Comparison of ENCODE assay signal across 10 cellular contexts in genomic region chr17:28372945-28373274, GRCh38. TPM values are rescaled to one million over a fixed set of nuclear protein-coding genes. Genes with fewer than 3 reads are reported as not detected.
DNase-seq lines count a peak whose midpoint lies in the region; ATAC-seq and TF ChIP-seq lines count a peak whose summit lies in the region.
"Had no signal": no experiment of that assay in that cellular context is flagged by ENCODE, and none has a peak within 500 bp of the region (broad histone marks: within the 10 kb centered on the region; RNA-seq: fewer than 3 reads in every experiment).

No MANE protein-coding gene starts in this region.

- H3K4me1 ChIP-seq in tibial artery = peaks cover 6 to 30% (median 23%) of the 10 kb centered on the region in 4 donors
- peaks cover 0 to 6% (median 0%) of the 10 kb centered on the region in 4 donors for H3K4me1 ChIP-seq in right lobe of liver

- no peak overlapping the region for H3K27ac Mint-ChIP-seq in activated B cell treated with CpG ODN at 0.5 μM for 24 hours

- no peaks in the 10 kb centered on the region for H3K27me3 ChIP-seq in tibial artery
- no peaks in the 10 kb centered on the region for H3K27me3 ChIP-seq in right lobe of liver

- no peak for TF ChIP-seq CTCF in activated B cell treated with CpG ODN at 0.5 μM for 24 hours (IDR thresholded peaks at IDR 0.05)
- no peak for TF ChIP-seq CTCF in tibial artery (IDR thresholded peaks at IDR 0.05)
- TF ChIP-seq CTCF in right lobe of liver (IDR thresholded peaks at IDR 0.05) = no peak

- H3K4me3 ChIP-seq in iPS-18c (ENCODE audit: insufficient read depth, low read depth, low read length) (peak overlapping the region; percentile 70; the same call in 1 of the 2 replicates), tibial artery (peak overlapping the region; percentile 55 to 65), right lobe of liver (no peak overlapping the region)

- DNase-seq in cardiac septum (ENCODE audit: low spot score) (peak; percentile 60), left cardiac atrium (no peak), activated B cell treated with CpG ODN at 0.5 μM for 24 hours (no peak), tibial artery (no peak), NCI-H1436 treated with DMSO at 0.1 percent for 48 hours (lab: John Stamatoyannopoulos, UW) (no peak), hypothalamus (lab: John Stamatoyannopoulos, UW) (no peak), right lobe of liver (no peak)
- DNase-seq: occipital lobe had no signal

- no peak for ATAC-seq in left cardiac atrium
- ATAC-seq in activated B cell treated with CpG ODN at 0.5 μM for 24 hours (ENCODE audit: low read depth) = no peak
- ATAC-seq in right lobe of liver = no peak

- 87% methylated on average over 3 of the region's 6 CpGs for WGBS in right lobe of liver (ENCODE audit: insufficient coverage, low coverage, low lambda C conversion rate, missing lambda C conversion rate)

- H3K9me3 ChIP-seq in iPS-18c (ENCODE audit: control insufficient read depth, insufficient read depth, low read length) = peaks cover 2% of the 10 kb centered on the region
- no peaks in the 10 kb centered on the region for H3K9me3 ChIP-seq in tibial artery
- no peaks in the 10 kb centered on the region for H3K9me3 ChIP-seq in right lobe of liver

- no peak for TF ChIP-seq POLR2A in right lobe of liver (IDR thresholded peaks at IDR 0.05)

- H3K9me3 Mint-ChIP-seq in activated B cell treated with CpG ODN at 0.5 μM for 24 hours = no peaks in the 10 kb centered on the region

- H3K27ac ChIP-seq in tibial artery = no peak overlapping the region
- H3K27ac ChIP-seq in right lobe of liver = no peak overlapping the region
- H3K27ac ChIP-seq: HL-60 had no signal

- POLR2A ChIA-PET in activated B cell treated with CpG ODN at 0.5 μM for 24 hours (lab: Charles Lee) = interaction anchor here (1.4 kb wide), 1 partner anchor 15 kb away, joined by 3 read pairs; the partner anchor contains the start of gene POLDIP2

- H3K36me3 ChIP-seq in tibial artery = peaks cover 0 to 5% (median 0%) of the 10 kb centered on the region in 3 donors
- H3K36me3 ChIP-seq in right lobe of liver = peaks cover 0 to 13% (median 4%) of the 10 kb centered on the region in 4 donors

- no peaks in the 10 kb centered on the region for H3K27me3 Mint-ChIP-seq in activated B cell treated with CpG ODN at 0.5 μM for 24 hours

- CTCF ChIA-PET in activated B cell treated with CpG ODN at 0.5 μM for 24 hours (lab: Charles Lee) = interaction anchor here (2.1 kb wide), 1 partner anchor 44 kb away, joined by 6 read pairs; no protein-coding TSS in a partner anchor

- H3K4me3 Mint-ChIP-seq in activated B cell treated with CpG ODN at 0.5 μM for 24 hours = peak overlapping the region; percentile 73

- peaks cover 23% of the 10 kb centered on the region for H3K4me1 Mint-ChIP-seq in activated B cell treated with CpG ODN at 0.5 μM for 24 hours

- intact Hi-C loops in cardiac septum (cut with DNase I) = loop anchor here (5.0 kb wide), 1 partner anchor 36 kb away; the partner anchor contains the start of genes IFT20 and TNFAIP1
- intact Hi-C loops in left cardiac atrium (cut with DNase I) = no loop called here
- intact Hi-C loops in activated B cell treated with CpG ODN at 0.5 μM for 24 hours (cut with micrococcal nuclease) = loop anchor here (5.0 kb wide), 1 partner anchor 56 kb away; the partner anchor contains the start of gene TMEM97
- intact Hi-C loops in tibial artery (cut with DNase I; ENCODE audit: low total_unique reads) = no loop called here
- intact Hi-C loops in right lobe of liver (cut with DNase I) = no loop called here

- peaks cover 3% of the 10 kb centered on the region for H3K36me3 Mint-ChIP-seq in activated B cell treated with CpG ODN at 0.5 μM for 24 hours (ENCODE audit: low read depth)

RNA-seq across cellular contexts. Expression of gene SARM1, which starts 1.4 kb away (rescaled TPM):
- total RNA-seq in cardiac septum (10.4 TPM), left cardiac atrium (10 to 100 TPM in 1 of 2 donors, 1 to 10 TPM in 1; 6.1 to 10.3 TPM), activated B cell treated with CpG ODN at 0.5 μM for 24 hours (15.0 and 19.9 TPM in 2 replicates), right lobe of liver (1 to 10 TPM; 2.8 to 5.1 (median 3.9) TPM)

RNA-seq across cellular contexts. Expression of gene VTN, which starts 2.8 kb away (rescaled TPM):
- 48.2 TPM for total RNA-seq in cardiac septum
- 10 to 100 TPM; 14.3 to 24.3 TPM for total RNA-seq in left cardiac atrium
- 0.18 TPM in 1 of 2 replicates, not detected in the other for total RNA-seq in activated B cell treated with CpG ODN at 0.5 μM for 24 hours
- total RNA-seq in right lobe of liver = 1,000 to 10,000 TPM; 2,747 to 3,771 (median 3,031) TPM

RNA-seq across cellular contexts. Expression of gene SEBOX, which starts 7.9 kb away (rescaled TPM):
- total RNA-seq in cardiac septum = not detected
- total RNA-seq in left cardiac atrium = not detected
- not detected in 2 replicates for total RNA-seq in activated B cell treated with CpG ODN at 0.5 μM for 24 hours
- total RNA-seq in right lobe of liver = not detected
- total RNA-seq: occipital lobe had no signal

RNA-seq across cellular contexts. Expression of gene POLDIP2, which starts 15.6 kb away (rescaled TPM):
- total RNA-seq in cardiac septum = 127 TPM
- total RNA-seq in left cardiac atrium = 100 to 1,000 TPM in 1 of 2 donors, 10 to 100 TPM in 1; 96.3 to 107 TPM
- total RNA-seq in activated B cell treated with CpG ODN at 0.5 μM for 24 hours = 60.5 and 65.2 TPM in 2 replicates
- 100 to 1,000 TPM in 5 of 6 experiments, 10 to 100 TPM in 1; 92.5 to 156 (median 130) TPM for total RNA-seq in right lobe of liver

RNA-seq across cellular contexts. Expression of gene SLC46A1, which starts 33.1 kb away (rescaled TPM):
- total RNA-seq in cardiac septum (2.7 TPM), left cardiac atrium (1 to 10 TPM; 7.0 to 9.9 TPM), activated B cell treated with CpG ODN at 0.5 μM for 24 hours (1.5 and 2.1 TPM in 2 replicates), right lobe of liver (10 to 100 TPM; 22.1 to 44.6 (median 32.1) TPM)

Comparison
In these comparisons a context has a peak if more than half of its experiments do, and no peak if none do; other contexts are left out.
1. intact Hi-C loops: an anchor here in cardiac septum (5.0 kb wide) and activated B cell treated with CpG ODN at 0.5 μM for 24 hours (5.0 kb wide); none called in left cardiac atrium, tibial artery and right lobe of liver.
2. H3K4me3 ChIP-seq: peak in iPS-18c (single experiment) and tibial artery (2 of 2); none in right lobe of liver (0 of 3).
3. RNA of gene VTN, which starts 2.8 kb away (total RNA-seq): 2,747 to 3,771 TPM in right lobe of liver; 48.2 TPM in cardiac septum (single experiment), 14.3 to 24.3 TPM in left cardiac atrium and 0.18 TPM in activated B cell treated with CpG ODN at 0.5 μM for 24 hours; every median in the first group is over 10 times any median in the second.